ENCODE assay signal across 23 cellular contexts in genomic region chr15:65172531-65172930, GRCh38. TPM values are rescaled to one million over a fixed set of nuclear protein-coding genes. Genes with fewer than 3 reads are reported as not detected.
"Had no signal": no experiment of that assay in that cellular context is flagged by ENCODE, and none has a peak within 500 bp of the region (broad histone marks: within the 10 kb centered on the region; RNA-seq: fewer than 3 reads in every experiment).

No MANE protein-coding gene starts in this region.

- H3K27me3 ChIP-seq: adrenal gland had no signal

- H3K27ac Mint-ChIP-seq: activated CD8-positive, alpha-beta memory T cell treated with anti-CD3 and anti-CD28 coated beads, Interleukin-2, amount 10 ng/mL, durations not matched to agents 7 days and 5 days; activated naive CD8-positive, alpha-beta T cell treated with anti-CD3 and anti-CD28 coated beads, Interleukin-2, amount 10 ng/mL, durations not matched to agents 7 days and 5 days; T-cell had no signal

- H3K4me3 ChIP-seq: adrenal gland, SK-N-MC had no signal

- H3K9me3 ChIP-seq: adrenal gland had no signal

- H3K27ac ChIP-seq: adrenal gland, SK-N-MC had no signal

- DNase-seq: activated CD4-positive, alpha-beta T cell treated with anti-CD3 and anti-CD28 coated beads for 48 hours; activated CD4-positive, alpha-beta T cell treated with anti-CD3 and anti-CD28 coated beads, Interleukin-2, amount 50 U/mL, for 48 hours; activated CD8-positive, alpha-beta memory T cell treated with anti-CD3 and anti-CD28 coated beads, Interleukin-2, amount 10 ng/mL, durations not matched to agents 7 days and 5 days; activated gamma-delta T cell; activated naive CD4-positive, alpha-beta T cell treated with anti-CD3 and anti-CD28 coated beads, Interleukin-2, amount 50 U/mL, for 16 hours; activated naive CD8-positive, alpha-beta T cell treated with anti-CD3 and anti-CD28 coated beads, Interleukin-2, amount 10 ng/mL, durations not matched to agents 7 days and 5 days; activated T-cell treated with anti-CD3 and anti-CD28 coated beads, Interleukin-2, amount 50 U/mL, for 4 hours; adrenal gland; anterior cingulate cortex; MM.1S; NCI-H1105; NCI-H1436; NCI-H1694 treated with DMSO at 0.1 percent for 48 hours; NCI-H2029 treated with DMSO at 0.1 percent for 48 hours; NCI-H2227 treated with DMSO at 0.1 percent for 48 hours; NCI-H446 treated with DMSO at 0.1 percent for 48 hours; NCI-H526; NCI-H82; T-cell; T-helper 2 cell; T1000 had no signal

- H3K9me3 Mint-ChIP-seq: activated naive CD8-positive, alpha-beta T cell treated with anti-CD3 and anti-CD28 coated beads, Interleukin-2, amount 10 ng/mL, durations not matched to agents 7 days and 5 days; activated T-cell treated with anti-CD3 and anti-CD28 coated beads, Interleukin-2, amount 50 U/mL, for 4 hours; T-cell had no signal

- H3K4me1 Mint-ChIP-seq: activated CD8-positive, alpha-beta memory T cell treated with anti-CD3 and anti-CD28 coated beads, Interleukin-2, amount 10 ng/mL, durations not matched to agents 7 days and 5 days had no signal

- H3K4me1 ChIP-seq: adrenal gland had no signal

- H3K27me3 Mint-ChIP-seq: activated CD8-positive, alpha-beta memory T cell treated with anti-CD3 and anti-CD28 coated beads, Interleukin-2, amount 10 ng/mL, durations not matched to agents 7 days and 5 days; activated naive CD8-positive, alpha-beta T cell treated with anti-CD3 and anti-CD28 coated beads, Interleukin-2, amount 10 ng/mL, durations not matched to agents 7 days and 5 days; T-cell had no signal

- H3K4me3 Mint-ChIP-seq: activated CD8-positive, alpha-beta memory T cell treated with anti-CD3 and anti-CD28 coated beads, Interleukin-2, amount 10 ng/mL, durations not matched to agents 7 days and 5 days; activated naive CD8-positive, alpha-beta T cell treated with anti-CD3 and anti-CD28 coated beads, Interleukin-2, amount 10 ng/mL, durations not matched to agents 7 days and 5 days; activated T-cell treated with anti-CD3 and anti-CD28 coated beads, Interleukin-2, amount 50 U/mL, for 4 hours; T-cell had no signal

RNA-seq across cellular contexts. Expression of gene CILP, which starts 38.7 kb away (rescaled TPM):
- total RNA-seq: RPMI7951 had no signal
